ENCODE assay signal across 3 cellular contexts in genomic region chr17:79232957-79233356, GRCh38.
TF ChIP-seq lines count a peak whose summit lies in the region.

No MANE protein-coding gene starts in this region.

TF ChIP-seq in HepG2, 621 proteins besides CTCF, POLR2A, EP300 and RAD21:
- TF ChIP-seq, protein P1, sequence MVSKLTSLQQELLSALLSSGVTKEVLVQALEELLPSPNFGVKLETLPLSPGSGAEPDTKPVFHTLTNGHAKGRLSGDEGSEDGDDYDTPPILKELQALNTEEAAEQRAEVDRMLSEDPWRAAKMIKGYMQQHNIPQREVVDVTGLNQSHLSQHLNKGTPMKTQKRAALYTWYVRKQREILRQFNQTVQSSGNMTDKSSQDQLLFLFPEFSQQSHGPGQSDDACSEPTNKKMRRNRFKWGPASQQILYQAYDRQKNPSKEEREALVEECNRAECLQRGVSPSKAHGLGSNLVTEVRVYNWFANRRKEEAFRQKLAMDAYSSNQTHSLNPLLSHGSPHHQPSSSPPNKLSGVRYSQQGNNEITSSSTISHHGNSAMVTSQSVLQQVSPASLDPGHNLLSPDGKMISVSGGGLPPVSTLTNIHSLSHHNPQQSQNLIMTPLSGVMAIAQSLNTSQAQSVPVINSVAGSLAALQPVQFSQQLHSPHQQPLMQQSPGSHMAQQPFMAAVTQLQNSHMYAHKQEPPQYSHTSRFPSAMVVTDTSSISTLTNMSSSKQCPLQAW (CRISPR knock-in tag; IDR thresholded peaks at IDR 0.05): no peak
- TF ChIP-seq GZF1 (CRISPR knock-in tag; IDR thresholded peaks at IDR 0.05) (no peak), MAFK (conservative IDR thresholded peaks at IDR 0.05 in 1 of 2, IDR thresholded peaks at IDR 0.05 in 1 of 2; ENCODE audit: low read length in 2 of 2) (peak; percentile 45 to 68; a peak in 3 of 4 replicates), NCOR1 (IDR thresholded peaks at IDR 0.05; ENCODE audit: borderline replicate concordance, low read length) (no peak), SIX4 (CRISPR knock-in tag; IDR thresholded peaks at IDR 0.05) (no peak), THAP9 (CRISPR knock-in tag; IDR thresholded peaks at IDR 0.05; ENCODE audit: borderline replicate concordance) (no peak), MAFF (IDR thresholded peaks at IDR 0.05; ENCODE audit: low read depth, low read length) (peak; percentile 40; the same call in 1 of the 2 replicates), SMARCE1 (IDR thresholded peaks at IDR 0.05; ENCODE audit: borderline replicate concordance) (no peak), NR3C1 (CRISPR knock-in tag; IDR thresholded peaks at IDR 0.05) (no peak), EHMT2 (IDR thresholded peaks at IDR 0.05; ENCODE audit: borderline replicate concordance, low read depth, low read length) (no peak), CAMTA2 (CRISPR knock-in tag; IDR thresholded peaks at IDR 0.05; ENCODE audit: borderline replicate concordance) (no peak), HMGA1 (CRISPR knock-in tag; conservative IDR thresholded peaks at IDR 0.05) (no peak), ZNF879 (CRISPR knock-in tag; IDR thresholded peaks at IDR 0.05) (no peak), NFE2L2 (IDR thresholded peaks at IDR 0.05; ENCODE audit: low read length) (peak; percentile 39; the same call in 1 of the 2 replicates)
- TF ChIP-seq, protein P2, sequence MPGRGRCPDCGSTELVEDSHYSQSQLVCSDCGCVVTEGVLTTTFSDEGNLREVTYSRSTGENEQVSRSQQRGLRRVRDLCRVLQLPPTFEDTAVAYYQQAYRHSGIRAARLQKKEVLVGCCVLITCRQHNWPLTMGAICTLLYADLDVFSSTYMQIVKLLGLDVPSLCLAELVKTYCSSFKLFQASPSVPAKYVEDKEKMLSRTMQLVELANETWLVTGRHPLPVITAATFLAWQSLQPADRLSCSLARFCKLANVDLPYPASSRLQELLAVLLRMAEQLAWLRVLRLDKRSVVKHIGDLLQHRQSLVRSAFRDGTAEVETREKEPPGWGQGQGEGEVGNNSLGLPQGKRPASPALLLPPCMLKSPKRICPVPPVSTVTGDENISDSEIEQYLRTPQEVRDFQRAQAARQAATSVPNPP (CRISPR knock-in tag; IDR thresholded peaks at IDR 0.05): no peak
- TF ChIP-seq, protein P3, sequence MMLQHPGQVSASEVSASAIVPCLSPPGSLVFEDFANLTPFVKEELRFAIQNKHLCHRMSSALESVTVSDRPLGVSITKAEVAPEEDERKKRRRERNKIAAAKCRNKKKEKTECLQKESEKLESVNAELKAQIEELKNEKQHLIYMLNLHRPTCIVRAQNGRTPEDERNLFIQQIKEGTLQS (CRISPR knock-in tag; IDR thresholded peaks at IDR 0.05): no peak

TF ChIP-seq in K562, 482 proteins besides CTCF, POLR2A, EP300 and RAD21:
- TF ChIP-seq MAFG (tag; conservative IDR thresholded peaks at IDR 0.05): peak; percentile 61
- TF ChIP-seq ZNF316 (IDR thresholded peaks at IDR 0.05): peak; percentile 60
- TF ChIP-seq SNIP1 (IDR thresholded peaks at IDR 0.05; ENCODE audit: low read depth): no peak
- TF ChIP-seq HDAC6 (IDR thresholded peaks at IDR 0.05; ENCODE audit: low read depth, low read length): no peak
- TF ChIP-seq POLR2AphosphoS5 (IDR thresholded peaks at IDR 0.05; ENCODE audit: control insufficient read depth, insufficient read depth, low read depth, low read length): no peak
- no peak for TF ChIP-seq HOXB6 (CRISPR knock-in tag; IDR thresholded peaks at IDR 0.05; ENCODE audit: borderline replicate concordance)
- peak; percentile 19; the same call in 1 of the 2 replicates for TF ChIP-seq MAFK (IDR thresholded peaks at IDR 0.05; ENCODE audit: low read length)
- no peak for TF ChIP-seq ZNF23 (CRISPR knock-in tag; IDR thresholded peaks at IDR 0.05)
- TF ChIP-seq C11orf30 (IDR thresholded peaks at IDR 0.05; ENCODE audit: low read depth): peak; percentile 62
- TF ChIP-seq, protein P4, sequence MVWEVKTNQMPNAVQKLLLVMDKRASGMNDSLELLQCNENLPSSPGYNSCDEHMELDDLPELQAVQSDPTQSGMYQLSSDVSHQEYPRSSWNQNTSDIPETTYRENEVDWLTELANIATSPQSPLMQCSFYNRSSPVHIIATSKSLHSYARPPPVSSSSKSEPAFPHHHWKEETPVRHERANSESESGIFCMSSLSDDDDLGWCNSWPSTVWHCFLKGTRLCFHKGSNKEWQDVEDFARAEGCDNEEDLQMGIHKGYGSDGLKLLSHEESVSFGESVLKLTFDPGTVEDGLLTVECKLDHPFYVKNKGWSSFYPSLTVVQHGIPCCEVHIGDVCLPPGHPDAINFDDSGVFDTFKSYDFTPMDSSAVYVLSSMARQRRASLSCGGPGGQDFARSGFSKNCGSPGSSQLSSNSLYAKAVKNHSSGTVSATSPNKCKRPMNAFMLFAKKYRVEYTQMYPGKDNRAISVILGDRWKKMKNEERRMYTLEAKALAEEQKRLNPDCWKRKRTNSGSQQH (CRISPR knock-in tag; IDR thresholded peaks at IDR 0.05): no peak
- TF ChIP-seq HNRNPH1 (optimal IDR thresholded peaks at IDR 0.05; ENCODE audit: low read depth, low read length): no peak
- TF ChIP-seq ZNF143 (CRISPR knock-in tag; IDR thresholded peaks at IDR 0.05): no peak
- TF ChIP-seq MAFF (IDR thresholded peaks at IDR 0.05; ENCODE audit: low read length): peak; percentile 31; the same call in 1 of the 2 replicates
- TF ChIP-seq NFE2 (IDR thresholded peaks at IDR 0.05; ENCODE audit: low read depth): peak; percentile 40
- TF ChIP-seq, protein P5, sequence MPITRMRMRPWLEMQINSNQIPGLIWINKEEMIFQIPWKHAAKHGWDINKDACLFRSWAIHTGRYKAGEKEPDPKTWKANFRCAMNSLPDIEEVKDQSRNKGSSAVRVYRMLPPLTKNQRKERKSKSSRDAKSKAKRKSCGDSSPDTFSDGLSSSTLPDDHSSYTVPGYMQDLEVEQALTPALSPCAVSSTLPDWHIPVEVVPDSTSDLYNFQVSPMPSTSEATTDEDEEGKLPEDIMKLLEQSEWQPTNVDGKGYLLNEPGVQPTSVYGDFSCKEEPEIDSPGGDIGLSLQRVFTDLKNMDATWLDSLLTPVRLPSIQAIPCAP (CRISPR knock-in tag; IDR thresholded peaks at IDR 0.05; ENCODE audit: borderline replicate concordance): no peak
- TF ChIP-seq HCFC1 (IDR thresholded peaks at IDR 0.05; ENCODE audit: low read depth, low read length): no peak
- TF ChIP-seq PHTF2 (CRISPR knock-in tag; IDR thresholded peaks at IDR 0.05): no peak
- TF ChIP-seq ZNF134 (CRISPR knock-in tag; conservative IDR thresholded peaks at IDR 0.05): no peak
- TF ChIP-seq PHF8 (IDR thresholded peaks at IDR 0.05; ENCODE audit: borderline replicate concordance, low read length): no peak

TF ChIP-seq in H1, 55 proteins besides CTCF, POLR2A, EP300 and RAD21:
- TF ChIP-seq MAFK (IDR thresholded peaks at IDR 0.05; ENCODE audit: low read depth, low read length) (peak; percentile 20; the same call in 1 of the 2 replicates), BCL11A (IDR thresholded peaks at IDR 0.05; ENCODE audit: low read depth in 2 of 2, low read length in 2 of 2) (no peak)
